ENCODE assay signal across 8 cellular contexts in the genomic region with DNA sequence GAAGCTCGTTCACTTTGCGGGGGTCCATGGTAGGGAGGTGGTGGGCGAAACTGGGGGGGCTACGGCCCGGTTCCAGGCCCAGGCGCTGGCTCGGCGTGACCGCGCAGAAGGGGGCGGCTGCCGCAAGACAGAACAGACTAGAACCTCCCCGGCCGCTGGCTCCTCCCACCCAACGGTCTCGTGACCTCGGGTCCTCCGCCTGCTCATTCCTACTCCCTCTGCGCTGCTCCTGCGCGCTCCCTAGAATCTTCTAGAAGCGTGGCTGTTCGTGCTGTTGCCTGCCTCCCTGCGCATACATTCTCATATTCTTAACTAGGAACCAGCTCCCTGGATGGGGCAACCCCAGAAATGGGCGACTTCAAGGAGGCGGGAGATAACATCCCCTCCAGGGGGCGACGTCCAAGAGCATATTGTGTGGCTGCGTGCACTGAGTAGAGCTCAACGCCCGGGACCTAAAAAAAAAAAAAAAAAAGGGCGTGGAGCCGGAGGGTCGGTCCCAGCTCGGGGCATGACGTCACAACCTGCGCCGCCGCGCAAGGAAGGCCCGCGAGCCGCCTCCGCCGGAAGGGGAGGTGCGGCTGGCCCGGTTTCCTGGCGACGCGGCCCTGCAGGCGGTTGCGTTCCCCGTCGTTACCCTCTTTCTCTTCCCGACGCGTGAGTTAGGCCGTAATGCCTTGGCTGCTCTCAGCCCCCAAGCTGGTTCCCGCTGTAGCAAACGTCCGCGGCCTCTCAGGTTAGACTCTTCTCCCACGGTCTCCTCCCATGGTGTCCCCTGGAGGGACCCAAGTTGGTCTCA. TPM values are rescaled to one million over a fixed set of nuclear protein-coding genes. Genes with fewer than 3 reads are reported as not detected.
A peak's percentile ranks its signal among the peaks of the same experiment; 100 is the strongest.
DNase-seq lines count a peak whose midpoint lies in the region; ATAC-seq and TF ChIP-seq lines count a peak whose summit lies in the region.

Gene ST13 (minus strand): TSS at position 127 of the 796 bp plus-strand sequence. CDS start 99 bp downstream, at position 28.
Gene XPNPEP3 (plus strand): TSS at position 636 of the 796 bp plus-strand sequence. CDS start 34 bp downstream, at position 670.

- TF ChIP-seq CTCF in AG04450 (IDR thresholded peaks at IDR 0.05; ENCODE audit: low read depth, low read length) (no peak), WERI-Rb-1 (IDR thresholded peaks at IDR 0.05; ENCODE audit: low read depth, low read length) (no peak), mammary epithelial cell (conservative IDR thresholded peaks at IDR 0.05 in 1 of 2, IDR thresholded peaks at IDR 0.05 in 1 of 2; ENCODE audit: extremely low read depth in 1 of 2, insufficient read depth in 1 of 2, low read depth in 1 of 2, low read length in 2 of 2) (peak in 1 of 2 donors; percentile 19)

- DNase-seq in AG04450 (ENCODE audit: low read depth, low spot score) (peak; percentile 90), NCI-H2227 (lab: John Stamatoyannopoulos, UW; ENCODE audit: unreplicated experiment) (peak; percentile 94), WERI-Rb-1 (peak; percentile 98), mammary epithelial cell (peak; percentile 95)

- H3K36me3 ChIP-seq in WERI-Rb-1 (peaks cover 48% of the 10 kb centered on the region), mammary epithelial cell (ENCODE audit: insufficient read depth, low read length) (no peaks in the 10 kb centered on the region), iPS-20b (ENCODE audit: insufficient read depth, low read depth, low read length) (peaks cover 32% of the 10 kb centered on the region)

- CTCF ChIA-PET in AG04450 (lab: Charles Lee) (interaction anchor here (1.1 to 1.6 kb wide), 4 partner anchors 36 to 174 kb away, joined by 3 to 7 read pairs (median 4); no protein-coding TSS in a partner anchor), mammary epithelial cell (lab: Charles Lee; ENCODE audit: low non-redundant PET) (interaction anchor here (0.5 kb wide), 1 partner anchor 35 kb away, joined by 6 read pairs; no protein-coding TSS in a partner anchor)

- 2% methylated on average over 12 of the region's 63 CpGs for WGBS in mammary epithelial cell (ENCODE audit: low coverage, missing lambda C conversion rate)

- dilution Hi-C loops in mammary epithelial cell (cut with HindIII; ENCODE audit: low sequenced_read_pairs) = no loop called here

- peaks cover 95% of the 10 kb centered on the region for H3K79me2 ChIP-seq in mammary epithelial cell (ENCODE audit: insufficient read depth, low read length)

- H3K9ac ChIP-seq in mammary epithelial cell (ENCODE audit: insufficient read depth, low read length) = peak within 1 kb of the TSS; percentile 96
- H3K9ac ChIP-seq in iPS-20b (ENCODE audit: low read depth, low read length) = peak within 1 kb of the TSS; percentile 99

- peak within 1 kb of the TSS; percentile 95 for H3K4me2 ChIP-seq in mammary epithelial cell (ENCODE audit: insufficient read depth, low read depth, low read length)

- H4K20me1 ChIP-seq in mammary epithelial cell (ENCODE audit: insufficient read depth, low read length) = no peaks in the 10 kb centered on the region

- H3K9me3 ChIP-seq in AG04450 (ENCODE audit: control insufficient read depth, insufficient read depth, low read length) (peaks cover 3% of the 10 kb centered on the region; the same call in 1 of the 2 replicates), WERI-Rb-1 (ENCODE audit: severe bottlenecking) (no peaks in the 10 kb centered on the region), mammary epithelial cell (replicated peaks; ENCODE audit: insufficient read depth, low read length) (no peaks in the 10 kb centered on the region), iPS-20b (ENCODE audit: insufficient read depth, low read depth, low read length) (no peaks in the 10 kb centered on the region)

- ATAC-seq in GM18873 (IDR thresholded peaks at IDR 0.05; ENCODE audit: low FRiP score, unreplicated experiment) (peak; percentile 74), HG03139 (IDR thresholded peaks at IDR 0.05; ENCODE audit: unreplicated experiment) (peak; percentile 90)

- H3K27me3 ChIP-seq in AG04450 (ENCODE audit: control insufficient read depth, insufficient read depth, low read length) (no peaks in the 10 kb centered on the region), WERI-Rb-1 (ENCODE audit: insufficient read depth, low read depth, severe bottlenecking) (no peaks in the 10 kb centered on the region), mammary epithelial cell (ENCODE audit: insufficient read depth, low read length) (no peaks in the 10 kb centered on the region), iPS-20b (ENCODE audit: insufficient read depth, low read length) (no peaks in the 10 kb centered on the region)

- H3K27ac ChIP-seq in AG04450 (ENCODE audit: low read depth, low read length) = peak within 1 kb of the TSS; percentile 99
- H3K27ac ChIP-seq in WERI-Rb-1 = peak within 1 kb of the TSS; percentile 100
- peak within 1 kb of the TSS; percentile 98 for H3K27ac ChIP-seq in mammary epithelial cell (ENCODE audit: insufficient read depth, low read depth, low read length)
- peak within 1 kb of the TSS; percentile 100 for H3K27ac ChIP-seq in iPS-20b (ENCODE audit: low read length)
- peak within 1 kb of the TSS; percentile 79 to 99 (median 97) for H3K27ac ChIP-seq in skin epidermis

- BruUV-seq in mammary epithelial cell (replicated peaks; lab: Mats Ljungman, UMichigan) = no TSS peak

- H3K4me1 ChIP-seq in mammary epithelial cell (ENCODE audit: insufficient read depth, low read length) = peaks cover 38% of the 10 kb centered on the region
- peaks cover 20% of the 10 kb centered on the region; the same call in 1 of the 2 replicates for H3K4me1 ChIP-seq in iPS-20b (ENCODE audit: insufficient read depth, low read length)

- H3K4me3 ChIP-seq in AG04450 (ENCODE audit: low read depth, low read length) = peak within 1 kb of the TSS; percentile 77
- peak within 1 kb of the TSS; percentile 98 for H3K4me3 ChIP-seq in WERI-Rb-1 (ENCODE audit: low read depth, low read length)
- peak within 1 kb of the TSS; percentile 90 to 98 (median 92) for H3K4me3 ChIP-seq in mammary epithelial cell (replicated peaks in 1 of 3; ENCODE audit: insufficient read depth in 1 of 3, low read depth in 2 of 3, low read length in 3 of 3)
- H3K4me3 ChIP-seq in iPS-20b (ENCODE audit: low read length) = peak within 1 kb of the TSS; percentile 100
- H3K4me3 ChIP-seq in skin epidermis = peak within 1 kb of the TSS; percentile 68 to 96 (median 85)

- peak within 1 kb of the TSS; percentile 87 for H2AFZ ChIP-seq in mammary epithelial cell (ENCODE audit: low read depth, low read length)

- intact Hi-C loops in mammary epithelial cell (cut with micrococcal nuclease) = loop anchor here (1.0 to 5.0 kb wide), 4 partner anchors 38 to 424 kb away; no protein-coding TSS in a partner anchor

- in situ Hi-C loops in mammary epithelial cell (cut with MboI; ENCODE audit: low sequenced_read_pairs in 2 of 2) = no loop called here

- POLR2A ChIA-PET in AG04450 (lab: Yijun Ruan, JAX) = interaction anchor here (0.6 to 1.4 kb wide), 13 partner anchors 11 to 612 kb away, joined by 3 to 9 read pairs (median 4); partner anchors contain the start of genes ACO2, PHF5A, RBX1 and SLC25A17

RNA-seq across cellular contexts. Expression of gene ST13, which starts in this region (rescaled TPM):
- polyA plus RNA-seq in AG04450 (2011; rRNA removed) (193 and 271 TPM in 2 replicates), mammary epithelial cell (111 TPM)
- 90.1 and 114 TPM in 2 replicates for polyA minus RNA-seq in AG04450 (2011; rRNA and poly(A)+ RNA removed)
- total RNA-seq in mammary epithelial cell = 100 to 1,000 TPM; 163 to 206 TPM
- 59.3 TPM for polyA minus RNA-seq in mammary epithelial cell

RNA-seq across cellular contexts. Expression of gene XPNPEP3, which starts in this region (rescaled TPM):
- polyA plus RNA-seq in AG04450 (2011; rRNA removed) (22.7 and 26.3 TPM in 2 replicates), mammary epithelial cell (9.6 TPM)
- polyA minus RNA-seq in AG04450 (2011; rRNA and poly(A)+ RNA removed) = 31.6 and 33.9 TPM in 2 replicates
- 10 to 100 TPM; 14.0 to 16.8 TPM for total RNA-seq in mammary epithelial cell
- 47.1 TPM for polyA minus RNA-seq in mammary epithelial cell

Comparison
In these comparisons a context has a peak if more than half of its experiments do, and no peak if none do; other contexts are left out.
1. Peak in every context shown above with its lines: DNase-seq, ATAC-seq, H3K4me3 ChIP-seq and H3K27ac ChIP-seq.